Comparison of ENCODE assay signal across 8 cellular contexts in genomic region chr5:129904667-129905466, GRCh38. TPM values are rescaled to one million over a fixed set of nuclear protein-coding genes. Genes with fewer than 3 reads are reported as not detected.
A peak's percentile ranks its signal among the peaks of the same experiment; 100 is the strongest.
DNase-seq lines count a peak whose midpoint lies in the region; ATAC-seq, FAIRE-seq and TF ChIP-seq lines count a peak whose summit lies in the region.

No MANE protein-coding gene starts in this region.

- H3K27ac ChIP-seq in layer of hippocampus (ENCODE audit: low read depth, low read length), result peak overlapping the region; percentile 48
- peak overlapping the region; percentile 57 to 83 (median 81) for H3K27ac ChIP-seq in stomach

- H3K9me3 Mint-ChIP-seq in Caco-2 (ENCODE audit: unreplicated experiment), result no peaks in the 10 kb centered on the region

- peak in 1 of 2 experiments; percentile 25 for DNase-seq in Caco-2
- DNase-seq in HTR-8/SVneo (ENCODE audit: insufficient read length, low spot score), result no peak
- DNase-seq in bronchial epithelial cell (ENCODE audit: low read depth), result no peak
- DNase-seq in stomach, result no peak
- DNase-seq in activated CD4-positive, CD25-positive, alpha-beta regulatory T cell treated with anti-CD3 and anti-CD28 coated beads, Interleukin-2, amount 50 U/mL, for 72 hours, result no peak
- DNase-seq in stimulated activated CD4-positive, alpha-beta T cell treated with anti-CD3 and anti-CD28 coated beads, Interleukin-4, amount 100 ng/mL, for 24 hours, result no peak

- no peak for TF ChIP-seq EP300 in stomach (IDR thresholded peaks at IDR 0.05)

- intact Hi-C loops in Caco-2 (cut with micrococcal nuclease; ENCODE audit: unreplicated experiment) (loop anchor here (5.0 to 10.0 kb wide), 3 partner anchors 170 to 1207 kb away; no protein-coding TSS in a partner anchor), stomach (cut with DNase I; ENCODE audit: low total_unique reads) (no loop called here)

- peak overlapping the region; percentile 88 for H3K4me3 Mint-ChIP-seq in Caco-2 (ENCODE audit: unreplicated experiment)

- H3K4me1 ChIP-seq in Caco-2 (peaks cover 15% of the 10 kb centered on the region), stomach (peaks cover 7 to 34% (median 29%) of the 10 kb centered on the region in 4 donors)

- H3K4me3 ChIP-seq in Caco-2 (ENCODE audit: low read depth, low read length) (peak overlapping the region; percentile 67), bronchial epithelial cell (ENCODE audit: low read depth, low read length) (peak overlapping the region; percentile 43), stomach (peak overlapping the region; percentile 68 to 91 (median 70))

- peak; percentile 9 for ATAC-seq in GM21381 (IDR thresholded peaks at IDR 0.05; ENCODE audit: unreplicated experiment)

- no peak for TF ChIP-seq CTCF in Caco-2 (IDR thresholded peaks at IDR 0.05; ENCODE audit: insufficient read depth in 1 of 2, low read depth in 1 of 2, low read length in 1 of 2, severe bottlenecking in 1 of 2, unreplicated experiment in 1 of 2)
- TF ChIP-seq CTCF in bronchial epithelial cell (IDR thresholded peaks at IDR 0.05; ENCODE audit: insufficient read depth, low read length, severe bottlenecking), result peak; percentile 0
- no peak for TF ChIP-seq CTCF in stomach (IDR thresholded peaks at IDR 0.05)

- H3K4me1 Mint-ChIP-seq in Caco-2 (ENCODE audit: low read depth, unreplicated experiment), result peaks cover 15% of the 10 kb centered on the region

- H3K9me3 ChIP-seq in Caco-2, result no peaks in the 10 kb centered on the region
- H3K9me3 ChIP-seq in stomach, result no peaks in the 10 kb centered on the region

- TF ChIP-seq POLR2A in stomach (IDR thresholded peaks at IDR 0.05), result no peak

- H3K27me3 ChIP-seq in Caco-2 (replicated peaks; ENCODE audit: control insufficient read depth, insufficient read depth, low read length) (no peaks in the 10 kb centered on the region; the same call in none of the 2 replicates), bronchial epithelial cell (ENCODE audit: control insufficient read depth, insufficient read depth, low read length) (peaks cover 9% of the 10 kb centered on the region), layer of hippocampus (ENCODE audit: control insufficient read depth, insufficient read depth, low read length) (no peaks in the 10 kb centered on the region), stomach (peaks cover 0 to 53% (median 25%) of the 10 kb centered on the region in 3 donors)

- no peak overlapping the region for H3K27ac Mint-ChIP-seq in Caco-2 (ENCODE audit: unreplicated experiment)

- no TSS peak for BruUV-seq in Caco-2 (replicated peaks; lab: Mats Ljungman, UMichigan)

- H3K36me3 Mint-ChIP-seq in Caco-2 (ENCODE audit: insufficient read depth, unreplicated experiment), result peaks cover 5% of the 10 kb centered on the region

- H3K27me3 Mint-ChIP-seq in Caco-2 (ENCODE audit: insufficient read depth, unreplicated experiment), result peaks cover 27% of the 10 kb centered on the region

- peak; percentile 9 for FAIRE-seq in HTR-8/SVneo (lab: Jason Lieb, UNC)
- no peak for FAIRE-seq in bronchial epithelial cell (lab: Jason Lieb, UNC)

- no peaks in the 10 kb centered on the region for H3K36me3 ChIP-seq in Caco-2 (ENCODE audit: control insufficient read depth, insufficient read depth, low read length)
- no peaks in the 10 kb centered on the region for H3K36me3 ChIP-seq in bronchial epithelial cell (ENCODE audit: control insufficient read depth, insufficient read depth, low read length)
- H3K36me3 ChIP-seq in stomach, result no peaks in the 10 kb centered on the region

- CTCF ChIA-PET in Caco-2 (lab: Charles Lee), result no interaction called here

- POLR2A ChIA-PET in Caco-2 (lab: Charles Lee), result no interaction called here

- WGBS in stomach, 5 donors, result 0 to 1% (median 0%) methylated on average over 17 to 103 of the region's 103 CpGs

RNA-seq across cellular contexts. Expression of gene CHSY3, which starts 0.6 kb away (rescaled TPM):
- total RNA-seq in Caco-2 (2022) (0.32 and 0.46 TPM in 2 replicates), bronchial epithelial cell (under 0.01 and 0.26 TPM in 2 replicates), stomach (1 to 10 TPM in 3 of 5 donors, under 1 TPM in 1, not detected in 1; under 0.01 to 6.1 (median 2.2) TPM)
- under 1 TPM; 0.15 to 0.31 (median 0.25) TPM for polyA plus RNA-seq in stomach
